In genomic region chr2:24920813-24921441, GRCh38 we compare ENCODE assay signal across 8 cellular contexts. TPM values are rescaled to one million over a fixed set of nuclear protein-coding genes. Genes with fewer than 3 reads are reported as not detected.
A peak's percentile ranks its signal among the peaks of the same experiment; 100 is the strongest.
DNase-seq lines count a peak whose midpoint lies in the region; ATAC-seq and TF ChIP-seq lines count a peak whose summit lies in the region.

No MANE protein-coding gene starts in this region.

- no peaks in the 10 kb centered on the region for H3K9me2 ChIP-seq in OCI-LY7 (ENCODE audit: insufficient read depth, low read length)

- POLR2A ChIA-PET in OCI-LY7 (lab: Charles Lee) = no interaction called here

- H3K4me1 Mint-ChIP-seq in central memory CD8-positive, alpha-beta T cell = peaks cover 35% of the 10 kb centered on the region
- H3K4me1 Mint-ChIP-seq in naive B cell = peaks cover 9 to 11% (median 10%) of the 10 kb centered on the region in 3 donors

- DNase-seq in A172 (ENCODE audit: low spot score) (peak; percentile 21), GM12864 (ENCODE audit: low read depth) (no peak), OCI-LY7 (ENCODE audit: low spot score) (peak; percentile 43), naive B cell (no peak), HK-2 (ENCODE audit: unreplicated experiment) (no peak)
- no peak for DNase-seq in central memory CD8-positive, alpha-beta T cell (ENCODE audit: low spot score in 2 of 2)

- peaks cover 21% of the 10 kb centered on the region; the same call in 1 of the 2 replicates for H3K36me3 ChIP-seq in OCI-LY7 (ENCODE audit: insufficient read depth, low read length)

- peaks cover 6% of the 10 kb centered on the region for H3K36me3 Mint-ChIP-seq in central memory CD8-positive, alpha-beta T cell (ENCODE audit: insufficient read depth)
- H3K36me3 Mint-ChIP-seq in naive B cell = no peaks in the 10 kb centered on the region

- peak; percentile 41 for TF ChIP-seq CTCF in GM12864 (IDR thresholded peaks at IDR 0.05; ENCODE audit: low read depth, low read length, missing control alignments)
- peak; percentile 84 for TF ChIP-seq CTCF in OCI-LY7 (conservative IDR thresholded peaks at IDR 0.05; ENCODE audit: low read length)

- H3K27ac Mint-ChIP-seq in central memory CD8-positive, alpha-beta T cell (ENCODE audit: low read depth) = peak overlapping the region; percentile 68
- peak overlapping the region in 2 of 6 donors; percentile 6 to 93 for H3K27ac Mint-ChIP-seq in naive B cell

- no peaks in the 10 kb centered on the region for H3K9me3 Mint-ChIP-seq in central memory CD8-positive, alpha-beta T cell
- H3K9me3 Mint-ChIP-seq in naive B cell = no peaks in the 10 kb centered on the region

- H3K4me1 ChIP-seq in OCI-LY7 (ENCODE audit: insufficient read depth, low read length, poor library complexity, severe bottlenecking) = peaks cover 32% of the 10 kb centered on the region

- H3K27ac ChIP-seq in OCI-LY7 (ENCODE audit: low read depth, low read length, poor library complexity, severe bottlenecking) = peak overlapping the region; percentile 34

- no TSS peak for BruUV-seq in OCI-LY7 (replicated peaks; lab: Mats Ljungman, UMichigan)

- peak overlapping the region; percentile 88 for H2AFZ ChIP-seq in OCI-LY7 (ENCODE audit: low read length)

- intact Hi-C loops in OCI-LY7 (cut with micrococcal nuclease; ENCODE audit: unreplicated experiment) = loop anchor here (5.0 kb wide), 1 partner anchor 51 kb away; the partner anchor contains the start of gene DNAJC27

- peak overlapping the region; percentile 72 for H3K4me3 Mint-ChIP-seq in central memory CD8-positive, alpha-beta T cell
- peak overlapping the region; percentile 75 to 93 (median 80) for H3K4me3 Mint-ChIP-seq in naive B cell

- CTCF ChIA-PET in OCI-LY7 (lab: Charles Lee; ENCODE audit: unreplicated experiment) = no interaction called here

- peaks cover 27% of the 10 kb centered on the region for H3K79me2 ChIP-seq in OCI-LY7 (ENCODE audit: insufficient read depth, low read depth, low read length)

- ATAC-seq in central memory CD8-positive, alpha-beta T cell (replicated peaks; ENCODE audit: extremely low read depth, poor library complexity, severe bottlenecking) = no peak
- ATAC-seq in naive B cell (ENCODE audit: low read depth in 2 of 2) = no peak
- ATAC-seq in HG02642 (IDR thresholded peaks at IDR 0.05; ENCODE audit: poor library complexity, unreplicated experiment) = no peak
- no peak for ATAC-seq in GM18505 (IDR thresholded peaks at IDR 0.05; ENCODE audit: unreplicated experiment)

- H4K20me1 ChIP-seq in OCI-LY7 (ENCODE audit: insufficient read depth, low read length) = no peaks in the 10 kb centered on the region

- H3K27me3 Mint-ChIP-seq in central memory CD8-positive, alpha-beta T cell = no peaks in the 10 kb centered on the region
- H3K27me3 Mint-ChIP-seq in naive B cell = peaks cover 0 to 11% (median 10%) of the 10 kb centered on the region in 3 donors

- H3K4me2 ChIP-seq in OCI-LY7 (ENCODE audit: low read length) = peak overlapping the region; percentile 65

- no peaks in the 10 kb centered on the region for H3K9me3 ChIP-seq in OCI-LY7 (ENCODE audit: low read length)

- no peak for TF ChIP-seq POLR2A in GM18505 (IDR thresholded peaks at IDR 0.05; ENCODE audit: borderline replicate concordance, extremely low read depth, insufficient read depth, insufficient read length)

- H3K4me3 ChIP-seq in GM12864 (ENCODE audit: low read depth, low read length) (peak overlapping the region; percentile 73), OCI-LY7 (ENCODE audit: low read depth, low read length, poor library complexity, severe bottlenecking) (peak overlapping the region; percentile 78)

RNA-seq across cellular contexts. Expression of gene ADCY3, which starts 0.9 kb away (rescaled TPM):
- 28.5 and 36.8 TPM in 2 replicates for total RNA-seq in A172 (2014; rRNA removed; shearing (Covaris generic))
- total RNA-seq in OCI-LY7 (2014; rRNA removed; shearing (Covaris generic)) = 34.1 and 45.8 TPM in 2 replicates
- 55.0 and 73.4 TPM in 2 replicates for total RNA-seq in OCI-LY7 (2022)
- 10 to 100 TPM; 13.3 to 29.8 (median 20.7) TPM for polyA plus RNA-seq in naive B cell (ENCODE audit: low read depth in 6 of 6)

RNA-seq across cellular contexts. Expression of gene DNAJC27, which starts 50.8 kb away (rescaled TPM):
- total RNA-seq in A172 (2014; rRNA removed; shearing (Covaris generic)) = 3.2 and 3.8 TPM in 2 replicates
- total RNA-seq in OCI-LY7 (2014; rRNA removed; shearing (Covaris generic)) = 3.6 and 13.5 TPM in 2 replicates
- 6.6 and 9.4 TPM in 2 replicates for total RNA-seq in OCI-LY7 (2022)
- 1 to 10 TPM in 5 of 6 donors, not detected in 1; 5.0 to 8.0 (median 5.3) TPM for polyA plus RNA-seq in naive B cell (ENCODE audit: low read depth in 6 of 6)

Comparison
In these comparisons a context has a peak if more than half of its experiments do, and no peak if none do; other contexts are left out.
1. DNase-seq: peak in A172 (single experiment) and OCI-LY7 (single experiment); none in GM12864 (single experiment), central memory CD8-positive, alpha-beta T cell (0 of 2), naive B cell (single experiment) and HK-2 (single experiment).